8 cellular contexts compared by ENCODE assay signal in genomic region chr10:90787906-90788491, GRCh38.
DNase-seq lines count a peak whose midpoint lies in the region; ATAC-seq, FAIRE-seq and TF ChIP-seq lines count a peak whose summit lies in the region.

No MANE protein-coding gene starts in this region.

- H3K4me3 Mint-ChIP-seq in activated CD4-positive, alpha-beta T cell treated with anti-CD3 and anti-CD28 coated beads for 36 hours, result no peak overlapping the region

- no peak for ATAC-seq in activated CD4-positive, alpha-beta T cell treated with anti-CD3 and anti-CD28 coated beads for 36 hours
- ATAC-seq in GM21528 (IDR thresholded peaks at IDR 0.05; ENCODE audit: low FRiP score, unreplicated experiment) (no peak), GM19395 (IDR thresholded peaks at IDR 0.05; ENCODE audit: unreplicated experiment) (no peak)

- H3K27me3 ChIP-seq in small intestine (ENCODE audit: control insufficient read depth in 2 of 2, insufficient read depth in 2 of 2, low read length in 2 of 2), result no peaks in the 10 kb centered on the region

- no peaks in the 10 kb centered on the region for H3K36me3 ChIP-seq in small intestine (ENCODE audit: control insufficient read depth in 2 of 2, insufficient read depth in 2 of 2, low read length in 2 of 2)

- no peaks in the 10 kb centered on the region for H3K9me3 ChIP-seq in small intestine (ENCODE audit: control insufficient read depth, low read depth)

- DNase-seq in activated CD4-positive, alpha-beta T cell treated with anti-CD3 and anti-CD28 coated beads for 36 hours, result peak; percentile 48
- DNase-seq in activated CD4-positive, alpha-beta T cell treated with anti-CD3 and anti-CD28 coated beads, Interleukin-2, amount 50 U/mL, for 4 hours, result no peak
- DNase-seq in globus pallidus (ENCODE audit: low spot score) (peak; percentile 12), small intestine (peak; percentile 44)

- no peaks in the 10 kb centered on the region for H3K36me3 Mint-ChIP-seq in activated CD4-positive, alpha-beta T cell treated with anti-CD3 and anti-CD28 coated beads for 36 hours (ENCODE audit: low read depth)

- no peak overlapping the region for H3K27ac ChIP-seq in VCaP
- H3K27ac ChIP-seq in small intestine (ENCODE audit: low read depth in 1 of 2, low read length in 1 of 2), result no peak overlapping the region

- H3K4me1 Mint-ChIP-seq in activated CD4-positive, alpha-beta T cell treated with anti-CD3 and anti-CD28 coated beads for 36 hours, result no peaks in the 10 kb centered on the region

- CTCF ChIA-PET in activated CD4-positive, alpha-beta T cell treated with anti-CD3 and anti-CD28 coated beads for 36 hours (lab: Charles Lee), result interaction anchor here (0.6 to 2.1 kb wide), 17 partner anchors 10 to 991 kb away, joined by 3 to 11 read pairs (median 4); no protein-coding TSS in a partner anchor

- H3K27ac Mint-ChIP-seq in activated CD4-positive, alpha-beta T cell treated with anti-CD3 and anti-CD28 coated beads for 36 hours, result no peak overlapping the region

- H3K4me1 ChIP-seq in small intestine (ENCODE audit: control insufficient read depth in 2 of 2, insufficient read depth in 1 of 2, low read depth in 1 of 2, low read length in 1 of 2), result no peaks in the 10 kb centered on the region

- peaks cover 7% of the 10 kb centered on the region for H3K27me3 Mint-ChIP-seq in activated CD4-positive, alpha-beta T cell treated with anti-CD3 and anti-CD28 coated beads for 36 hours

- POLR2A ChIA-PET in activated CD4-positive, alpha-beta T cell treated with anti-CD3 and anti-CD28 coated beads for 36 hours (lab: Charles Lee), result no interaction called here

- intact Hi-C loops in activated CD4-positive, alpha-beta T cell treated with anti-CD3 and anti-CD28 coated beads for 36 hours (cut with DNase I, micrococcal nuclease), result loop anchor here (1.0 to 5.0 kb wide), 3 partner anchors 36 to 995 kb away; no protein-coding TSS in a partner anchor

- no peak overlapping the region for H3K4me3 ChIP-seq in small intestine (ENCODE audit: low read depth in 1 of 2, low read length in 2 of 2)

- TF ChIP-seq CTCF in LNCAP (IDR thresholded peaks at IDR 0.05), result peak; percentile 94
- peak; percentile 94 for TF ChIP-seq CTCF in VCaP (conservative IDR thresholded peaks at IDR 0.05)

- no peak for FAIRE-seq in small intestine (lab: Jason Lieb, UNC)

- WGBS in small intestine, 3 donors, result 43 to 57% (median 51%) methylated on average over 7 of the region's 7 CpGs

- no peaks in the 10 kb centered on the region for H3K9me3 Mint-ChIP-seq in activated CD4-positive, alpha-beta T cell treated with anti-CD3 and anti-CD28 coated beads for 36 hours (ENCODE audit: low read depth)

Comparison
In these comparisons a context has a peak if more than half of its experiments do, and no peak if none do; other contexts are left out.
1. DNase-seq: peak in activated CD4-positive, alpha-beta T cell treated with anti-CD3 and anti-CD28 coated beads for 36 hours (single experiment), globus pallidus (single experiment) and small intestine (single experiment); none in activated CD4-positive, alpha-beta T cell treated with anti-CD3 and anti-CD28 coated beads, Interleukin-2, amount 50 U/mL, for 4 hours (0 of 2).